9 cellular contexts compared by ENCODE assay signal in genomic region chr10:52779541-52780390, GRCh38. TPM values are rescaled to one million over a fixed set of nuclear protein-coding genes. Genes with fewer than 3 reads are reported as not detected.
DNase-seq lines count a peak whose midpoint lies in the region; ATAC-seq, FAIRE-seq and TF ChIP-seq lines count a peak whose summit lies in the region.
"Had no signal": no experiment of that assay in that cellular context is flagged by ENCODE, and none has a peak within 500 bp of the region (broad histone marks: within the 10 kb centered on the region; RNA-seq: fewer than 3 reads in every experiment).

No MANE protein-coding gene starts in this region.

- POLR2A ChIA-PET in GM10248 (lab: Yijun Ruan, JAX): no interaction called here
- POLR2A ChIA-PET in RWPE1 (lab: Yijun Ruan, JAX; ENCODE audit: low non-redundant PET): no interaction called here

- H3K27ac ChIP-seq in RWPE1: no peak overlapping the region

- DNase-seq in GM10248 (ENCODE audit: extremely low spot score): peak; percentile 71
- peak; percentile 72 for DNase-seq in RWPE1 (ENCODE audit: low spot score)
- peak; percentile 41 for DNase-seq in bronchial epithelial cell (ENCODE audit: low read depth)
- no peak for DNase-seq in kidney epithelial cell (ENCODE audit: low read depth)
- peak; percentile 26 to 41 for DNase-seq in stimulated activated CD8-positive, alpha-beta memory T cell treated with anti-CD3 and anti-CD28 coated beads, Interleukin-2, amount 100 ng/mL, for 48 hours (ENCODE audit: low read depth in 2 of 2)
- DNase-seq in DMS79 treated with DMSO at 0.1 percent for 48 hours (lab: John Stamatoyannopoulos, UW): no peak

- TF ChIP-seq CTCF in GM10248 (IDR thresholded peaks at IDR 0.05; ENCODE audit: control extremely low read depth, extremely low read depth, low read depth, missing control alignments) (peak; percentile 94), RWPE1 (conservative IDR thresholded peaks at IDR 0.05; ENCODE audit: low read depth) (peak; percentile 87), bronchial epithelial cell (IDR thresholded peaks at IDR 0.05; ENCODE audit: insufficient read depth, low read length, severe bottlenecking) (peak; percentile 90), kidney epithelial cell (IDR thresholded peaks at IDR 0.05; ENCODE audit: insufficient read depth, low read length, poor library complexity, severe bottlenecking) (peak; percentile 94)

- H3K36me3 ChIP-seq in bronchial epithelial cell (ENCODE audit: control insufficient read depth, insufficient read depth, low read length) (no peaks in the 10 kb centered on the region), kidney epithelial cell (ENCODE audit: control insufficient read depth, insufficient read depth, low read length) (no peaks in the 10 kb centered on the region)

- CTCF ChIA-PET in GM10248 (lab: Yijun Ruan, JAX): interaction anchor here (0.7 to 16.9 kb wide), 25 partner anchors 8 to 142 kb away, joined by 3 to 356 read pairs (median 4); partner anchors contain the start of gene MBL2
- CTCF ChIA-PET in RWPE1 (lab: Yijun Ruan, JAX): interaction anchor here (0.5 to 1.7 kb wide), 8 partner anchors 18 to 1796 kb away, joined by 3 to 14 read pairs (median 4); no protein-coding TSS in a partner anchor

- ATAC-seq in GM19468 (IDR thresholded peaks at IDR 0.05; ENCODE audit: extremely low read depth, unreplicated experiment) (peak; percentile 90), HG03457 (IDR thresholded peaks at IDR 0.05; ENCODE audit: unreplicated experiment) (peak; percentile 96)

- no peak for FAIRE-seq in bronchial epithelial cell (lab: Jason Lieb, UNC)
- FAIRE-seq: colon had no signal

- no peaks in the 10 kb centered on the region for H3K27me3 ChIP-seq in bronchial epithelial cell (ENCODE audit: control insufficient read depth, insufficient read depth, low read length)
- H3K27me3 ChIP-seq in kidney epithelial cell (ENCODE audit: control insufficient read depth, insufficient read depth, low read length): peaks cover 10% of the 10 kb centered on the region

- H3K4me3 ChIP-seq in bronchial epithelial cell (ENCODE audit: low read depth, low read length) (no peak overlapping the region), kidney epithelial cell (ENCODE audit: low read depth, low read length) (no peak overlapping the region)

RNA-seq across cellular contexts. Expression of gene MBL2, which starts 7.2 kb away (rescaled TPM):
- total RNA-seq in bronchial epithelial cell (not detected in 2 replicates), kidney epithelial cell (not detected in 2 replicates)

Comparison
In these comparisons a context has a peak if more than half of its experiments do, and no peak if none do; other contexts are left out.
1. DNase-seq: peak in GM10248 (single experiment), RWPE1 (single experiment), bronchial epithelial cell (single experiment) and stimulated activated CD8-positive, alpha-beta memory T cell treated with anti-CD3 and anti-CD28 coated beads, Interleukin-2, amount 100 ng/mL, for 48 hours (2 of 2); none in kidney epithelial cell (single experiment) and DMS79 treated with DMSO at 0.1 percent for 48 hours (single experiment).
2. Peak in every context shown above with its lines, with median percentiles within 50 percentile points of each other: CTCF ChIP-seq.